Comparison of ENCODE assay signal across 17 cellular contexts in the genomic region with DNA sequence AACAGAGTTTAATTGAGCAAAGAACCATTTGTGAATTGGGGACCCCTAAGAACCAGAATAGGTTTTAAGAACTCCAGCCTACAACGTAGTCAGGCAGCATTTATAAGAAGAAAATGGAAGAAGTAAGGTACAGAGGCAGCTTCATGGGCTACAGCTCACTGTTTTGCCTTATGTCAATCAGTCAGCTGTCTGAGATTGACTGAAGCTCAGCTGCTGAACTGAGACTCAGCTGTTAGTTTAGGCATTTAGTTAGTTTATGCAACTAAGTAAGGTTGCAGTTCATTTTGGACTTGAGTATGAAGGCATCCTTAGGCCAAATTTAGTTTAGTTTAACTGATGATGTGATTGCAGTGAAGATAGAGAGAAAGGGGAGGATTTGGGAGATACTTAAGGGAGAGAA.
"Had no signal": no experiment of that assay in that cellular context is flagged by ENCODE, and none has a peak within 500 bp of the region (broad histone marks: within the 10 kb centered on the region; RNA-seq: fewer than 3 reads in every experiment).

No MANE protein-coding gene starts in this region.

- H3K4me3 ChIP-seq: cardiac muscle cell, dorsolateral prefrontal cortex, gastroesophageal sphincter, heart right ventricle, lung, psoas muscle, right lobe of liver, SK-N-MC, thoracic aorta had no signal

- H3K9me3 Mint-ChIP-seq: activated CD4-positive, alpha-beta memory T cell treated with anti-CD3 and anti-CD28 coated beads for 36 hours; natural killer cell had no signal

- H3K27me3 ChIP-seq: cardiac muscle cell, dorsolateral prefrontal cortex, gastroesophageal sphincter, heart right ventricle, right lobe of liver had no signal

- H3K36me3 ChIP-seq: cardiac muscle cell, right lobe of liver, thoracic aorta had no signal

- H3K9me3 ChIP-seq: gastroesophageal sphincter, heart right ventricle, psoas muscle, right lobe of liver, thoracic aorta had no signal

- H3K36me3 Mint-ChIP-seq: activated CD4-positive, alpha-beta memory T cell treated with anti-CD3 and anti-CD28 coated beads for 36 hours; activated CD8-positive, alpha-beta memory T cell treated with anti-CD3 and anti-CD28 coated beads, Interleukin-2, amount 10 ng/mL, durations not matched to agents 7 days and 5 days; natural killer cell had no signal

- H3K4me1 ChIP-seq: right lobe of liver had no signal

- H3K27ac ChIP-seq: cardiac muscle cell, psoas muscle, right lobe of liver, SK-N-MC had no signal

- H3K27ac Mint-ChIP-seq: activated CD4-positive, alpha-beta memory T cell treated with anti-CD3 and anti-CD28 coated beads for 36 hours; activated CD8-positive, alpha-beta memory T cell treated with anti-CD3 and anti-CD28 coated beads, Interleukin-2, amount 10 ng/mL, durations not matched to agents 7 days and 5 days; natural killer cell had no signal

- DNase-seq: activated CD4-positive, CD25-positive, alpha-beta regulatory T cell treated with anti-CD3 and anti-CD28 coated beads, Interleukin-2, amount 50 U/mL, for 72 hours; activated effector memory CD4-positive, alpha-beta T cell treated with Interleukin-2 at 50 U/mL for 16 hours; activated naive CD4-positive, alpha-beta T cell treated with anti-CD3 and anti-CD28 coated beads, Interleukin-2, amount 50 U/mL, for 16 hours; activated T-cell treated with anti-CD3 and anti-CD28 coated beads, Interleukin-2, amount 50 U/mL, for 1 hour; dorsolateral prefrontal cortex; heart right ventricle; left colon; natural killer cell; psoas muscle; right lobe of liver had no signal

- H3K27me3 Mint-ChIP-seq: activated CD4-positive, alpha-beta memory T cell treated with anti-CD3 and anti-CD28 coated beads for 36 hours; activated CD8-positive, alpha-beta memory T cell treated with anti-CD3 and anti-CD28 coated beads, Interleukin-2, amount 10 ng/mL, durations not matched to agents 7 days and 5 days had no signal

- H3K4me3 Mint-ChIP-seq: activated CD4-positive, alpha-beta memory T cell treated with anti-CD3 and anti-CD28 coated beads for 36 hours; activated CD8-positive, alpha-beta memory T cell treated with anti-CD3 and anti-CD28 coated beads, Interleukin-2, amount 10 ng/mL, durations not matched to agents 7 days and 5 days; natural killer cell had no signal
